22 cellular contexts compared by ENCODE assay signal in the genomic region with DNA sequence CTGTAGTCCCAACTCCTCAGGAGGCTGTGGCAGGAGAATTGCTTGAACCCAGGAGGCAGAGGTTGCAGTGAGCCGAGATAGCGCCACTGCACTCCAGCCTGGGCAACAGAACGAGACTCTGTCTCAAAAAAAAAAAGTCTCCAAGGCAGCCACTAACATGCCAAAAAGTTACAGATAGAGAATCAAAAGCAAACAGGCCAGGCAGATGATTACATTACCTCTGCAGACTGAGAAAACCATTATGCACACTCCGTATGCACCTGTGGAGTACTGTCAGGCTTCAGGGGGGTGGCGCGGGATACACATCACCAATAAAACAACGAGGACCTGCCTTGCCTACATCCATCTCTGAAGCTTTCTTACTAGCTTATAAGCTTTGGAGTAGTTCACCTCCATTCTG. TPM values are rescaled to one million over a fixed set of nuclear protein-coding genes. Genes with fewer than 3 reads are reported as not detected.
DNase-seq lines count a peak whose midpoint lies in the region; ATAC-seq, FAIRE-seq and TF ChIP-seq lines count a peak whose summit lies in the region.
"Had no signal": no experiment of that assay in that cellular context is flagged by ENCODE, and none has a peak within 500 bp of the region (broad histone marks: within the 10 kb centered on the region; RNA-seq: fewer than 3 reads in every experiment).

No MANE protein-coding gene starts in this region.

- no peak overlapping the region for H3K4me3 Mint-ChIP-seq in progenitor cell of endocrine pancreas (ENCODE audit: low read depth)
- H3K4me3 Mint-ChIP-seq: CD8-positive, alpha-beta memory T cell; GM23338 had no signal

- H3K27me3 Mint-ChIP-seq in progenitor cell of endocrine pancreas, result no peaks in the 10 kb centered on the region
- H3K27me3 Mint-ChIP-seq: CD4-positive, CD25-positive, alpha-beta regulatory T cell; CD8-positive, alpha-beta memory T cell had no signal

- no peaks in the 10 kb centered on the region for H3K9me3 ChIP-seq in kidney (ENCODE audit: control insufficient read depth in 1 of 2, low read length in 2 of 2)
- H3K9me3 ChIP-seq in psoas muscle, result no peaks in the 10 kb centered on the region
- H3K9me3 ChIP-seq: BE2C had no signal

- H3K4me1 Mint-ChIP-seq in progenitor cell of endocrine pancreas (ENCODE audit: low read depth), result peaks cover 29% of the 10 kb centered on the region

- peak overlapping the region; percentile 16 for H3K27ac Mint-ChIP-seq in progenitor cell of endocrine pancreas
- H3K27ac Mint-ChIP-seq: GM23338 had no signal

- H3K36me3 ChIP-seq in kidney (ENCODE audit: control insufficient read depth in 1 of 2, insufficient read depth in 2 of 2, low read length in 2 of 2), result no peaks in the 10 kb centered on the region
- no peaks in the 10 kb centered on the region for H3K36me3 ChIP-seq in psoas muscle (ENCODE audit: insufficient read depth in 1 of 2, low read depth in 1 of 2)
- H3K36me3 ChIP-seq: BE2C had no signal

- DNase-seq in kidney, result no peak
- DNase-seq in progenitor cell of endocrine pancreas (ENCODE audit: low spot score, unreplicated experiment), result no peak
- DNase-seq in psoas muscle, result no peak
- no peak for DNase-seq in activated effector memory CD4-positive, alpha-beta T cell treated with Interleukin-2 at 50 U/mL for 16 hours
- no peak for DNase-seq in NCI-H187 treated with DMSO at 0.1 percent for 48 hours (lab: John Stamatoyannopoulos, UW)
- DNase-seq: ACHN; BE2C; C1 segment of cervical spinal cord; Caco-2; CD4-positive, CD25-positive, alpha-beta regulatory T cell; CD8-positive, alpha-beta memory T cell; HCEC 1CT; IMR-90 had no signal

- H3K9ac ChIP-seq in kidney (ENCODE audit: low read length in 2 of 2), result peak overlapping the region in 1 of 2 donors; percentile 34

- H3K27ac ChIP-seq in VCaP, result peak overlapping the region; percentile 34
- peak overlapping the region; percentile 53 to 80 for H3K27ac ChIP-seq in kidney (ENCODE audit: low read depth in 2 of 2, low read length in 2 of 2)
- H3K27ac ChIP-seq in psoas muscle, result no peak overlapping the region

- TF ChIP-seq CTCF in VCaP (conservative IDR thresholded peaks at IDR 0.05), result no peak
- TF ChIP-seq CTCF in kidney (IDR thresholded peaks at IDR 0.05; ENCODE audit: borderline replicate concordance, extremely low read depth, insufficient read depth), result no peak
- no peak for TF ChIP-seq CTCF in progenitor cell of endocrine pancreas (IDR thresholded peaks at IDR 0.05; ENCODE audit: unreplicated experiment)
- TF ChIP-seq CTCF in psoas muscle (IDR thresholded peaks at IDR 0.05), result no peak

- H3K4me3 ChIP-seq in kidney (ENCODE audit: low read length in 2 of 2) (no peak overlapping the region), psoas muscle (no peak overlapping the region)
- H3K4me3 ChIP-seq: GM23338 had no signal

- intact Hi-C loops in kidney (cut with DNase I) (no loop called here), psoas muscle (cut with DNase I) (no loop called here)

- H3K27me3 ChIP-seq in psoas muscle (ENCODE audit: insufficient read depth in 3 of 3, low read length in 2 of 3), result no peaks in the 10 kb centered on the region
- H3K27me3 ChIP-seq: BE2C had no signal

- no peak for FAIRE-seq in kidney (lab: Jason Lieb, UNC)
- FAIRE-seq: A204.1, D721Med, G401.6, GM18507, H54, HTR-8/SVneo had no signal

- ATAC-seq in psoas muscle, result no peak
- no peak for ATAC-seq in HG03045 (IDR thresholded peaks at IDR 0.05; ENCODE audit: unreplicated experiment)
- ATAC-seq: GM23338 had no signal

- H3K9me3 Mint-ChIP-seq in progenitor cell of endocrine pancreas (ENCODE audit: low read depth), result peaks cover 8% of the 10 kb centered on the region
- H3K9me3 Mint-ChIP-seq: CD8-positive, alpha-beta memory T cell had no signal

- H3K36me3 Mint-ChIP-seq in progenitor cell of endocrine pancreas (ENCODE audit: insufficient read depth), result peaks cover 18% of the 10 kb centered on the region

- H3K4me1 ChIP-seq in kidney (ENCODE audit: control insufficient read depth in 1 of 2, insufficient read depth in 1 of 2, low read depth in 1 of 2, low read length in 2 of 2) (peaks cover 5 to 43% of the 10 kb centered on the region in 2 donors), psoas muscle (peaks cover 31% of the 10 kb centered on the region)
- H3K4me1 ChIP-seq: BE2C had no signal

- 84 to 88% (median 84%) methylated on average over 7 of the region's 7 CpGs for WGBS in psoas muscle, 3 donors

RNA-seq across cellular contexts. Expression of a gene that starts 10.3 kb away (rescaled TPM):
- total RNA-seq in kidney (41.1 TPM), progenitor cell of endocrine pancreas (32.8 and 36.2 TPM in 2 replicates), psoas muscle (10 to 100 TPM; 15.5 to 21.1 (median 18.0) TPM)
- polyA plus RNA-seq in kidney (ENCODE audit: insufficient read depth, low read depth, low replicate concordance) (12.5 TPM), psoas muscle (10 to 100 TPM in 2 of 3 donors, 1 to 10 TPM in 1; 6.8 to 15.5 (median 11.4) TPM)
